In genomic region chr16:57452021-57452420, GRCh38 we compare ENCODE assay signal across 9 cellular contexts. TPM values are rescaled to one million over a fixed set of nuclear protein-coding genes. Genes with fewer than 3 reads are reported as not detected.
"Had no signal": no experiment of that assay in that cellular context is flagged by ENCODE, and none has a peak within 500 bp of the region (broad histone marks: within the 10 kb centered on the region; RNA-seq: fewer than 3 reads in every experiment).

No MANE protein-coding gene starts in this region.

- H3K9me3 Mint-ChIP-seq: HFFc6 had no signal

- H3K9ac ChIP-seq: GM23248 had no signal

- H2AFZ ChIP-seq: GM23248 had no signal

- H3K27ac Mint-ChIP-seq: HFFc6 had no signal

- DNase-seq: GM23248, GOT3, H7, HFFc6, IMR-90 had no signal

- H3K4me3 Mint-ChIP-seq: HFFc6 had no signal

- H3K9me3 ChIP-seq: HAP-1 had no signal

- ATAC-seq: HCT116 had no signal

- H3K4me3 ChIP-seq: GM23248, HAP-1 had no signal

- H3K27ac ChIP-seq: GM23248 had no signal

RNA-seq across cellular contexts. Expression of gene CCL17, which starts 47.5 kb away (rescaled TPM):
- total RNA-seq: GM23248, H4, H7, HFFc6, HT-29, IMR-90 had no signal
- polyA plus RNA-seq: GM23248, IMR-90 had no signal
